In the genomic region with DNA sequence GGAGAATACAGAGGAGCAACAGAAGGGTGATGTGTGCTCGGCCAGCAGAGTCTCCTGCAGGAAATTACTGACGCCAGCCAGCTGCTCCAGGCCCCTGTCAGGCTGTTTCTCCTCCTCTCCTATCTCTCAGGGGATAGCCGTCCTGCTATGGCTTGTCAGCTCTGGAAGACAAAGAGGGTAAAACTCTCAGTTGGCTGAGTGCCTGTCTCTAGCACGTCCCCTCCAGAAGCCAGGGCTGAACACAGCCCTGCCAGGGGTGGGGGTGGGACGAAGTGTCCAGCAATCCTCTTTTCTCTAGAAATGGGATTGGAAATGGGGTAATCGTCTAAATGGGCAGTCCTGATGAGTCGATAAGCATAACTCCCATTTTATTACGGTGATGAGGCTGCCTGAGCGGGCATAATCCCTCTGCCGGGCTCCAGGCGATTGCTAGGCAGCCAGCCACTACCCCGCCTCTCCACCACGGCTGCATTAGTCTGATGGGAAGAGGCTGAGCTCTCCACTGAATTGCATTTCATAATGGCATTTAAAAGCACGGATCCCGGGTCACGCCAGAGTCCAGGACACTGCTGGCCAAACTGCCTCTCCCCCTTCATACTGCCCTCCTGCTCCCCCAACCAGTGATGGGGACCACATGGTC, we compare ENCODE assay signal across 8 cellular contexts.
DNase-seq lines count a peak whose midpoint lies in the region; ATAC-seq, FAIRE-seq and TF ChIP-seq lines count a peak whose summit lies in the region.

No MANE protein-coding gene starts in this region.

- peaks cover 10% of the 10 kb centered on the region for H3K9me3 Mint-ChIP-seq in glutamatergic neuron (ENCODE audit: unreplicated experiment)

- DNase-seq in D721Med (ENCODE audit: insufficient read length, low spot score) (peak; percentile 29), NCI-H345 (lab: John Stamatoyannopoulos, UW) (peak; percentile 42), glutamatergic neuron (peak; percentile 73), occipital lobe (lab: John Stamatoyannopoulos, UW) (peak; percentile 24), HuH-7.5 (ENCODE audit: low spot score) (no peak)
- no peak for DNase-seq in activated CD4-positive, CD25-positive, alpha-beta regulatory T cell treated with anti-CD3 and anti-CD28 coated beads, Interleukin-2, amount 50 U/mL, for 72 hours

- H3K4me1 Mint-ChIP-seq in glutamatergic neuron (ENCODE audit: low read depth, unreplicated experiment) = peaks cover 40% of the 10 kb centered on the region

- peaks cover 10% of the 10 kb centered on the region for H3K27me3 Mint-ChIP-seq in glutamatergic neuron (ENCODE audit: unreplicated experiment)

- peak overlapping the region; percentile 83 for H3K4me3 Mint-ChIP-seq in glutamatergic neuron (ENCODE audit: unreplicated experiment)

- H3K27ac Mint-ChIP-seq in glutamatergic neuron (ENCODE audit: unreplicated experiment) = peak overlapping the region; percentile 99

- ATAC-seq in GM18502 (IDR thresholded peaks at IDR 0.05; ENCODE audit: poor library complexity, unreplicated experiment) = no peak
- ATAC-seq in HG03457 (IDR thresholded peaks at IDR 0.05; ENCODE audit: unreplicated experiment) = no peak

- no peak for TF ChIP-seq CTCF in D721Med (IDR thresholded peaks at IDR 0.05; ENCODE audit: insufficient read depth, missing control alignments)
- TF ChIP-seq CTCF in glutamatergic neuron (IDR thresholded peaks at IDR 0.05; ENCODE audit: partially characterized antibody, unreplicated experiment) = no peak

- FAIRE-seq in D721Med (lab: Jason Lieb, UNC) = no peak

- H3K36me3 Mint-ChIP-seq in glutamatergic neuron (ENCODE audit: unreplicated experiment) = no peaks in the 10 kb centered on the region

Comparison
In these comparisons a context has a peak if more than half of its experiments do, and no peak if none do; other contexts are left out.
1. DNase-seq: peak in D721Med (single experiment), NCI-H345 (single experiment), glutamatergic neuron (single experiment) and occipital lobe (single experiment); none in HuH-7.5 (single experiment) and activated CD4-positive, CD25-positive, alpha-beta regulatory T cell treated with anti-CD3 and anti-CD28 coated beads, Interleukin-2, amount 50 U/mL, for 72 hours (single experiment).